ENCODE assay signal across 7 cellular contexts in genomic region chr7:128515232-128515631, GRCh38. TPM values are rescaled to one million over a fixed set of nuclear protein-coding genes. Genes with fewer than 3 reads are reported as not detected.
DNase-seq lines count a peak whose midpoint lies in the region; ATAC-seq and TF ChIP-seq lines count a peak whose summit lies in the region.
"Not testable (repeated sequence)": the region's sequence is repeated elsewhere in the genome, so short reads cannot be mapped to it uniquely, and the experiment has no call there.

No MANE protein-coding gene starts in this region.

- not testable (repeated sequence) for H3K9ac ChIP-seq in endodermal cell (ENCODE audit: extremely low read depth, low read length, poor library complexity, severe bottlenecking)

- not testable (repeated sequence) for H3K79me2 ChIP-seq in GM23338 (replicated peaks; ENCODE audit: insufficient read depth); osteoblast (ENCODE audit: insufficient read depth, low read length)

- not testable (repeated sequence) for H3K4me3 Mint-ChIP-seq in GM23338; WTC11; chondrocyte (ENCODE audit: unreplicated experiment); endodermal cell

- CTCF ChIA-PET in WTC11 (lab: Charles Lee) = not testable (repeated sequence)

- WGBS in endodermal cell (ENCODE audit: insufficient coverage in 1 of 2, insufficient read length in 1 of 2), 2 experiments = 79 to 83% methylated on average over 5 to 6 of the region's 6 CpGs
- WGBS in spleen, 5 donors = 81 to 89% (median 82%) methylated on average over 6 of the region's 6 CpGs

- H3K27ac ChIP-seq in GM23338 (ENCODE audit: low read depth); endodermal cell (ENCODE audit: low read depth, low read length); osteoblast (ENCODE audit: low read depth, low read length); spleen: not testable (repeated sequence)

- DNase-seq in GM23338 (ENCODE audit: low spot score) (peak; percentile 45), chondrocyte (ENCODE audit: low spot score) (peak; percentile 11), endodermal cell (peak; percentile 61), iPS-NIHi11 (ENCODE audit: low spot score) (peak; percentile 8), osteoblast (ENCODE audit: insufficient read length, low spot score, missing footprints) (peak; percentile 15), spleen (peak; percentile 18)
- not testable (repeated sequence) for DNase-seq in WTC11 (ENCODE audit: low spot score)

- not testable (repeated sequence) for TF ChIP-seq CTCF in GM23338 (conservative IDR thresholded peaks at IDR 0.05; ENCODE audit: low read depth in 2 of 2); WTC11 (IDR thresholded peaks at IDR 0.05); chondrocyte (IDR thresholded peaks at IDR 0.05); endodermal cell (conservative IDR thresholded peaks at IDR 0.05); osteoblast (IDR thresholded peaks at IDR 0.05; ENCODE audit: extremely low read depth, low read depth, low read length); spleen (IDR thresholded peaks at IDR 0.05 in 8 of 11, conservative IDR thresholded peaks at IDR 0.05 in 3 of 11)

- H4K20me1 ChIP-seq in GM23338 (replicated peaks; ENCODE audit: insufficient read depth); osteoblast (ENCODE audit: insufficient read depth, low read length): not testable (repeated sequence)

- H3K4me1 ChIP-seq in GM23338 (ENCODE audit: insufficient read depth); endodermal cell (ENCODE audit: control insufficient read depth, insufficient read depth, low read length); osteoblast (ENCODE audit: insufficient read depth, low read length); spleen: not testable (repeated sequence)

- peak; percentile 85 for ATAC-seq in GM23338
- peak; percentile 68 for ATAC-seq in WTC11

- not testable (repeated sequence) for H3K9me2 ChIP-seq in GM23338 (ENCODE audit: insufficient read depth)

- not testable (repeated sequence) for TF ChIP-seq POLR2A in spleen (IDR thresholded peaks at IDR 0.05)

- intact Hi-C loops in spleen (cut with DNase I; ENCODE audit: low total_unique reads) = not testable (repeated sequence)

- H3K4me2 ChIP-seq in GM23338; osteoblast (ENCODE audit: insufficient read depth, low read length): not testable (repeated sequence)

- not testable (repeated sequence) for H2AFZ ChIP-seq in GM23338; osteoblast (ENCODE audit: low read length)

- H3K36me3 Mint-ChIP-seq in GM23338 (ENCODE audit: low read depth); WTC11; chondrocyte (ENCODE audit: low read depth); endodermal cell (ENCODE audit: low read depth): not testable (repeated sequence)

- not testable (repeated sequence) for H3K36me3 ChIP-seq in GM23338 (ENCODE audit: insufficient read depth); endodermal cell (ENCODE audit: control insufficient read depth, insufficient read depth, low read length); osteoblast (ENCODE audit: insufficient read depth, low read length); spleen

- H3K27me3 Mint-ChIP-seq in GM23338 (ENCODE audit: insufficient read depth, low read depth, poor library complexity) = peaks cover 18% of the 10 kb centered on the region
- not testable (repeated sequence) for H3K27me3 Mint-ChIP-seq in WTC11 (ENCODE audit: low read depth); chondrocyte (ENCODE audit: low read depth); endodermal cell (ENCODE audit: insufficient read depth)

- H3K4me1 Mint-ChIP-seq in GM23338 (peaks cover 26% of the 10 kb centered on the region), WTC11 (peaks cover 20% of the 10 kb centered on the region)
- not testable (repeated sequence) for H3K4me1 Mint-ChIP-seq in chondrocyte (ENCODE audit: low read depth); endodermal cell

- not testable (repeated sequence) for H3F3A ChIP-seq in GM23338 (replicated peaks; ENCODE audit: low read depth)

- H3K4me3 ChIP-seq in GM23338; endodermal cell (ENCODE audit: low read length); osteoblast (ENCODE audit: insufficient read depth, low read length); spleen: not testable (repeated sequence)

- H3K9me3 Mint-ChIP-seq in GM23338; WTC11; chondrocyte (ENCODE audit: low read depth); endodermal cell: not testable (repeated sequence)

- H3K27me3 ChIP-seq in GM23338 (ENCODE audit: insufficient read depth); endodermal cell (ENCODE audit: control insufficient read depth, insufficient read depth, low read length, poor library complexity, severe bottlenecking); osteoblast (ENCODE audit: insufficient read depth, low read length); spleen (replicated peaks in 1 of 7): not testable (repeated sequence)

- not testable (repeated sequence) for H3K27ac Mint-ChIP-seq in GM23338; chondrocyte (ENCODE audit: unreplicated experiment); endodermal cell
- 0 out of 2 replicates have a peak overlapping the region, but pooled peaks have one; percentile 41 for H3K27ac Mint-ChIP-seq in WTC11

- POLR2A ChIA-PET in WTC11 (lab: Charles Lee) = not testable (repeated sequence)

- not testable (repeated sequence) for H3K9me3 ChIP-seq in endodermal cell (ENCODE audit: control insufficient read depth, low read length); osteoblast (ENCODE audit: low read depth, low read length); spleen

RNA-seq across cellular contexts. Expression of gene METTL2B, which starts 38.7 kb away (rescaled TPM):
- 48.3 and 72.0 TPM in 2 replicates for total RNA-seq in GM23338 (2014; rRNA removed; shearing (Covaris generic))
- polyA plus RNA-seq in GM23338 (2016; fragmentation: Nextera tagmentation; extraction: Ambion mirVana) (21.2 and 24.0 TPM in 2 replicates), spleen (10 to 100 TPM in 1 of 3 donors, 1 to 10 TPM in 2; 6.7 to 12.3 (median 7.2) TPM)
- total RNA-seq in WTC11 (2021) (38.6 to 40.4 TPM (median 39.6 TPM) in 3 replicates), chondrocyte (26.3 to 35.4 TPM (median 26.3 TPM) in 3 replicates), endodermal cell (10 to 100 TPM; 39.8 to 50.5 TPM), osteoblast (29.5 and 30.8 TPM in 2 replicates), spleen (10 to 100 TPM; 17.7 to 32.8 (median 22.4) TPM)
- polyA plus RNA-seq in endodermal cell (2013, experiment 1 of 2) = 26.7 TPM
- 25.5 TPM for polyA plus RNA-seq in endodermal cell (2013, experiment 2 of 2)

RNA-seq across cellular contexts. Expression of gene HILPDA, which starts 59.6 kb away (rescaled TPM):
- 32.4 and 38.5 TPM in 2 replicates for total RNA-seq in GM23338 (2014; rRNA removed; shearing (Covaris generic))
- 57.5 and 70.6 TPM in 2 replicates for polyA plus RNA-seq in GM23338 (2016; fragmentation: Nextera tagmentation; extraction: Ambion mirVana)
- 28.3 to 29.5 TPM (median 28.7 TPM) in 3 replicates for total RNA-seq in WTC11 (2021)
- 11.8 to 15.8 TPM (median 14.7 TPM) in 3 replicates for total RNA-seq in chondrocyte
- total RNA-seq in endodermal cell = 10 to 100 TPM; 26.5 to 37.9 TPM
- 46.2 TPM for polyA plus RNA-seq in endodermal cell (2013, experiment 1 of 2)
- polyA plus RNA-seq in endodermal cell (2013, experiment 2 of 2) = 41.3 TPM
- 10.9 and 13.8 TPM in 2 replicates for total RNA-seq in osteoblast
- total RNA-seq in spleen = 10 to 100 TPM in 2 of 7 donors, 1 to 10 TPM in 5; 4.2 to 16.7 (median 7.1) TPM
- 1 to 10 TPM; 3.2 to 8.2 (median 7.2) TPM for polyA plus RNA-seq in spleen
